ENCODE assay signal across 12 cellular contexts in the genomic region with DNA sequence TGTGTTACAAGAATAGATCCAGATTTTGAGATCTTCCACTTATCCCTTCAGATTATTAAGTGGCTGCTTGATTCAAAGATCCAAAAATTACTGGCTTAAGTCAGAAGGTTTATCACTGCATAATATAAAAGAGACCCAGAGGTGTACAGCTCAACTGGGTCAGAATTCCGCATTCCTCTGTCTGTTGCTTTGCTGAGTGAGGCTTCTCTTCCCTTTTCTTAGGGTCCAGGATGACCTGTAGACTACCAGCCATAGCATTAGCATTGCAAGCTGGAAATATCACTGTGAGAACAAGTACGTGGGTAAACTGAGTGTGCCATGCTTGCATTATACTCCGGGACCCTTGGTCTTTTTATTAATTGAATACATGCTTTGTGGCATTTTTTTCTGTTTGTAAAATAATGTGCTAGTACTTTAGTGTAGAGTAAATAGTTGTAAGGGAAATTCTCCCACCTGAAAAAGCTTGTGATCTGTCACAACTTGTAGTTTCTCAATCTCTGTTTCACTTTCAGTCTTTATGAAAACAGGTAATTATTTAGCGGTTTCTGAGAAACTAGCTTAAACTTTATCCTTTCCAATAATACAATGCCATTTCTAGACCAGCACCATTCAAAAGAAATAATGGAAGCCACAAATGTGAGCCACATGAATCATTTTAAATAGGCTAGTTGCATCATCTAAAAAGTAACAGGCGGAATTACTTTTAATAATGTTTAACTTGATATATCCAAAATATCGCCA.
DNase-seq lines count a peak whose midpoint lies in the region; ATAC-seq, FAIRE-seq and TF ChIP-seq lines count a peak whose summit lies in the region.
"Had no signal": no experiment of that assay in that cellular context is flagged by ENCODE, and none has a peak within 500 bp of the region (broad histone marks: within the 10 kb centered on the region; RNA-seq: fewer than 3 reads in every experiment).

No MANE protein-coding gene starts in this region.

- ATAC-seq in HG03558 (IDR thresholded peaks at IDR 0.05; ENCODE audit: extremely low read depth, unreplicated experiment): peak; percentile 55
- ATAC-seq in central memory CD8-positive, alpha-beta T cell (replicated peaks; ENCODE audit: extremely low read depth, poor library complexity, severe bottlenecking): no peak
- no peak for ATAC-seq in HG03432 (IDR thresholded peaks at IDR 0.05; ENCODE audit: unreplicated experiment)

- peaks cover 9% of the 10 kb centered on the region for H3K36me3 Mint-ChIP-seq in central memory CD8-positive, alpha-beta T cell (ENCODE audit: insufficient read depth)

- no peak for TF ChIP-seq CTCF in GM12865 (IDR thresholded peaks at IDR 0.05; ENCODE audit: insufficient read depth, low read depth, low read length, missing control alignments)

- H3K4me3 Mint-ChIP-seq in central memory CD8-positive, alpha-beta T cell: peak overlapping the region; percentile 36

- no peaks in the 10 kb centered on the region for H3K9me3 Mint-ChIP-seq in central memory CD8-positive, alpha-beta T cell

- peak; percentile 51 for DNase-seq in GM12865 (ENCODE audit: low read depth)
- no peak for DNase-seq in GM19239 (ENCODE audit: insufficient read length, low spot score)
- DNase-seq in central memory CD8-positive, alpha-beta T cell (ENCODE audit: low spot score in 2 of 2): no peak
- DNase-seq in stimulated activated CD4-positive, alpha-beta T cell treated with anti-CD3 and anti-CD28 coated beads, Interleukin-4, amount 100 ng/mL, for 4 hours: no peak
- DNase-seq in stimulated activated CD8-positive, alpha-beta memory T cell treated with anti-CD3 and anti-CD28 coated beads, Interleukin-4, amount 100 ng/mL, for 48 hours: no peak
- DNase-seq in glomerular visceral epithelial cell (ENCODE audit: extremely low spot score): no peak
- DNase-seq: right cardiac atrium, testis had no signal

- peak overlapping the region; percentile 32 for H3K27ac Mint-ChIP-seq in central memory CD8-positive, alpha-beta T cell (ENCODE audit: low read depth)

- peaks cover 26% of the 10 kb centered on the region for H3K4me1 Mint-ChIP-seq in central memory CD8-positive, alpha-beta T cell

- peak; percentile 88 for FAIRE-seq in GM19239 (lab: Jason Lieb, UNC)
- FAIRE-seq: keratinocyte had no signal

- no peaks in the 10 kb centered on the region for H3K27me3 Mint-ChIP-seq in central memory CD8-positive, alpha-beta T cell

- no peak overlapping the region; the same call in 1 of the 2 replicates for H3K4me3 ChIP-seq in GM12865 (ENCODE audit: low read depth, low read length)
- H3K4me3 ChIP-seq: SJSA1, testis had no signal
